In the genomic region with DNA sequence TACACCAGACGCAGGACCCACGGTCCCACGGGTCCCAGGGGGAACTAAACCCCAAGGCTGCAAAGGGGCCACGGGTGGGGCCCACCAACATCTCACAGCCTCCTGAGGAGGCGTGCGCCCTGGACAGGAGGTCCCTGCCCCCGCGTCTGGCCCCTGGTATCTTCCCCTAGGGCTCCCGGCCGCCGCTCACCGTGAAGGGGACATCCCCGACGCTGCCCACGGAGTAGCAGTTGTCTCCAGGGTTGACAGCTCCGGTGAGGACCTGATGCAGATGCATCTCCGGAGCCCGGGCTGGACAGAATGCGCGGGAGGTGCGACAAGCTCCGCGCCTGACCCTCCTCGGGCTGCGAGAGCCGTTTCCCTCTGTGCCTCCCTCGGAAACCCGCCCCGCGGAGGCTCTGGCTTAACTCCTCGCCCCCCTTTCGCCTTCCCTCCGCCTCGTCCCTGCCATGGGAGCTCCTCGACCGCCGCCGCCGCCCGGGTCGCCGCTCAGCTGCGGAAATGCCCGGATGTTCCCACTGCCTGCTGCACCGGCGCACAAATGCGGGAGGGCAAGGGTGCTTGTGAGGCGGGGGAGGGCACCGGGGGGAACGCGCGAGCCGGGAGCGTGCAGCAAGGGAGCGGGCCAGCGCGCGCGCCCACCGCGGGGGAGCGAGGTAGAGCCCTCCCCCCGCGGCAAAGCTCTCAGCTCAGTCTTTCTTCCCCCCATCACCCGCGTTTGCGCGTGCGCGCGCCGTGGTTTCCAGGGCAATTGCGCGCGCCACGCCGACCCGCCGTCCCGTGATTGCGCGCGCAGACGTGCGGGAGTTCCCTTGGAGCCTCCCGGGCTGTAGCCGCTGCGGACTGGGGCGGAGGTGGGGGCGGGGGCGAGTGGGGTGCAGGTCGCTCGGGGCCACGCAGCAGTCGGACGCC, we compare ENCODE assay signal across 8 cellular contexts. TPM values are rescaled to one million over a fixed set of nuclear protein-coding genes. Genes with fewer than 3 reads are reported as not detected.
DNase-seq lines count a peak whose midpoint lies in the region; ATAC-seq and TF ChIP-seq lines count a peak whose summit lies in the region.

TSS of gene DMXL2 (minus strand) at position 503 of the 912 bp plus-strand sequence. CDS start at position 277, 226 bp downstream.

- peaks cover 11% of the 10 kb centered on the region for H3K4me1 Mint-ChIP-seq in activated T-helper 2 cell treated with anti-CD3 and anti-CD28 coated beads, Interferon-gamma antibody, Interleukin-2, Interleukin-4, amounts not matched to agents 10 μg/mL and 5 μg/mL and 100 μg/mL, durations not matched to agents 14 hours and 24 hours and 36 hours (ENCODE audit: low read depth)
- H3K4me1 Mint-ChIP-seq in naive B cell, result peaks cover 14 to 21% (median 20%) of the 10 kb centered on the region in 3 donors
- H3K4me1 Mint-ChIP-seq in stimulated activated memory B cell treated with anti-CD40 and anti-IgM and Interleukin-4, amounts not matched to agents 10 μg/mL and 1 μg/mL and 100 μg/mL, for 72 hours, result peaks cover 32% of the 10 kb centered on the region

- 0% methylated on average over 18 of the region's 96 CpGs; no CpG with 5 or more reads in 1 of the 2 experiments for WGBS in IMR-90 (ENCODE audit: extremely low coverage in 2 of 2, insufficient read length in 1 of 2), 2 experiments

- no peaks in the 10 kb centered on the region for H3K9me3 Mint-ChIP-seq in activated T-helper 2 cell treated with anti-CD3 and anti-CD28 coated beads, Interferon-gamma antibody, Interleukin-2, Interleukin-4, amounts not matched to agents 10 μg/mL and 5 μg/mL and 100 μg/mL, durations not matched to agents 14 hours and 24 hours and 36 hours
- no peaks in the 10 kb centered on the region for H3K9me3 Mint-ChIP-seq in naive B cell
- H3K9me3 Mint-ChIP-seq in stimulated activated memory B cell treated with anti-CD40 and anti-IgM and Interleukin-4, amounts not matched to agents 10 μg/mL and 1 μg/mL and 100 μg/mL, for 72 hours, result no peaks in the 10 kb centered on the region

- peaks cover 14 to 17% of the 10 kb centered on the region in 2 experiments; a peak in 3 of 4 replicates for H3K79me1 ChIP-seq in IMR-90 (ENCODE audit: low read depth in 1 of 2, low read length in 2 of 2)

- H3K4me1 ChIP-seq in IMR-90 (ENCODE audit: control insufficient read depth, insufficient read depth, low read length) (peaks cover 3% of the 10 kb centered on the region; the same call in 1 of the 2 replicates), fibroblast of lung (ENCODE audit: control insufficient read depth, extremely low read depth, insufficient read depth, low read length) (peaks cover 2% of the 10 kb centered on the region)

- H2BK120ac ChIP-seq in IMR-90 (ENCODE audit: low read depth, low read length), result peak within 1 kb of the TSS; percentile 34

- no peaks in the 10 kb centered on the region for H3K9me3 ChIP-seq in IMR-90 (ENCODE audit: control insufficient read depth, insufficient read depth, low read length)
- H3K9me3 ChIP-seq in fibroblast of lung (ENCODE audit: control insufficient read depth, insufficient read depth, low read depth, low read length), result no peaks in the 10 kb centered on the region

- no peaks in the 10 kb centered on the region for H3K36me3 ChIP-seq in IMR-90 (ENCODE audit: control insufficient read depth, insufficient read depth, low read length)
- no peaks in the 10 kb centered on the region for H3K36me3 ChIP-seq in fibroblast of lung (ENCODE audit: control insufficient read depth, insufficient read depth, low read length)

- H2BK20ac ChIP-seq in IMR-90 (ENCODE audit: low read depth, low read length), result no peak within 1 kb of the TSS

- H4K20me1 ChIP-seq in IMR-90 (ENCODE audit: insufficient read depth, low read length), result peaks cover 5% of the 10 kb centered on the region; the same call in 1 of the 2 replicates
- no peaks in the 10 kb centered on the region for H4K20me1 ChIP-seq in fibroblast of lung (ENCODE audit: control insufficient read depth, extremely low read depth, insufficient read depth, low read length)

- H3K79me2 ChIP-seq in fibroblast of lung (ENCODE audit: control insufficient read depth, insufficient read depth, low read length), result peaks cover 9% of the 10 kb centered on the region

- no peak within 1 kb of the TSS for H3K27ac Mint-ChIP-seq in activated T-helper 2 cell treated with anti-CD3 and anti-CD28 coated beads, Interferon-gamma antibody, Interleukin-2, Interleukin-4, amounts not matched to agents 10 μg/mL and 5 μg/mL and 100 μg/mL, durations not matched to agents 14 hours and 24 hours and 36 hours
- peak within 1 kb of the TSS in 3 of 6 donors; percentile 39 to 59 (median 53) for H3K27ac Mint-ChIP-seq in naive B cell
- H3K27ac Mint-ChIP-seq in stimulated activated memory B cell treated with anti-CD40 and anti-IgM and Interleukin-4, amounts not matched to agents 10 μg/mL and 1 μg/mL and 100 μg/mL, for 72 hours, result peak within 1 kb of the TSS; percentile 68

- 0 out of 2 replicates have a peak within 1 kb of the TSS, but pooled peaks have one; percentile 6 for H4K5ac ChIP-seq in IMR-90 (ENCODE audit: low read depth, low read length)

- intact Hi-C loops in IMR-90 (cut with micrococcal nuclease), result loop anchor here (2.0 kb wide), 1 partner anchor 86 kb away; no protein-coding TSS in a partner anchor
- intact Hi-C loops in activated T-helper 2 cell treated with anti-CD3 and anti-CD28 coated beads, Interferon-gamma antibody, Interleukin-2, Interleukin-4, amounts not matched to agents 10 μg/mL and 5 μg/mL and 100 μg/mL, durations not matched to agents 14 hours and 24 hours and 36 hours (cut with micrococcal nuclease), result no loop called here

- H3K23ac ChIP-seq in IMR-90 (ENCODE audit: low read depth, low read length), result peak within 1 kb of the TSS; percentile 77

- H3K9ac ChIP-seq in IMR-90 (ENCODE audit: low read depth, low read length), result peak within 1 kb of the TSS; percentile 77
- peak within 1 kb of the TSS; percentile 76 for H3K9ac ChIP-seq in fibroblast of lung (ENCODE audit: insufficient read depth, low read length)

- peak within 1 kb of the TSS; percentile 97 for H2AFZ ChIP-seq in IMR-90 (replicated peaks; ENCODE audit: low read length, poor library complexity)
- peak within 1 kb of the TSS; percentile 83 for H2AFZ ChIP-seq in fibroblast of lung (ENCODE audit: low read length)

- TF ChIP-seq RAD21 in IMR-90 (IDR thresholded peaks at IDR 0.05; ENCODE audit: low read length), result no peak

- POLR2A ChIA-PET in IMR-90 (lab: Charles Lee; ENCODE audit: unreplicated experiment), result interaction anchor here (1.1 kb wide), 1 partner anchor 86 kb away, joined by 3 read pairs; no protein-coding TSS in a partner anchor

- H2AK5ac ChIP-seq in IMR-90 (ENCODE audit: low read depth, low read length), result no peak within 1 kb of the TSS

- H3K4me2 ChIP-seq in IMR-90 (ENCODE audit: low read depth, low read length) (peak within 1 kb of the TSS; percentile 76), fibroblast of lung (ENCODE audit: extremely low read depth, insufficient read depth, low read length) (peak within 1 kb of the TSS; percentile 87)

- peak within 1 kb of the TSS; percentile 70; the same call in 1 of the 2 replicates for H4K91ac ChIP-seq in IMR-90 (ENCODE audit: insufficient read depth, low read depth, low read length)

- no peaks in the 10 kb centered on the region for H3K36me3 Mint-ChIP-seq in activated T-helper 2 cell treated with anti-CD3 and anti-CD28 coated beads, Interferon-gamma antibody, Interleukin-2, Interleukin-4, amounts not matched to agents 10 μg/mL and 5 μg/mL and 100 μg/mL, durations not matched to agents 14 hours and 24 hours and 36 hours (ENCODE audit: low read depth)
- H3K36me3 Mint-ChIP-seq in naive B cell, result peaks cover 0 to 4% of the 10 kb centered on the region in 2 donors
- H3K36me3 Mint-ChIP-seq in stimulated activated memory B cell treated with anti-CD40 and anti-IgM and Interleukin-4, amounts not matched to agents 10 μg/mL and 1 μg/mL and 100 μg/mL, for 72 hours, result no peaks in the 10 kb centered on the region

- peak; percentile 38 for ATAC-seq in GM21381 (IDR thresholded peaks at IDR 0.05; ENCODE audit: unreplicated experiment)
- ATAC-seq in IMR-90 (ENCODE audit: low read depth), result peak; percentile 76
- peak; percentile 59 to 60 for ATAC-seq in naive B cell (ENCODE audit: low read depth in 2 of 2)
- ATAC-seq in stimulated activated memory B cell treated with anti-CD40 and anti-IgM and Interleukin-4, amounts not matched to agents 10 μg/mL and 1 μg/mL and 100 μg/mL, for 72 hours, result peak; percentile 82

- H3K4me3 Mint-ChIP-seq in activated T-helper 2 cell treated with anti-CD3 and anti-CD28 coated beads, Interferon-gamma antibody, Interleukin-2, Interleukin-4, amounts not matched to agents 10 μg/mL and 5 μg/mL and 100 μg/mL, durations not matched to agents 14 hours and 24 hours and 36 hours (ENCODE audit: low read depth), result peak within 1 kb of the TSS; percentile 82
- H3K4me3 Mint-ChIP-seq in naive B cell, result peak within 1 kb of the TSS; percentile 77 to 91 (median 86)
- H3K4me3 Mint-ChIP-seq in stimulated activated memory B cell treated with anti-CD40 and anti-IgM and Interleukin-4, amounts not matched to agents 10 μg/mL and 1 μg/mL and 100 μg/mL, for 72 hours, result peak within 1 kb of the TSS; percentile 88

- no TSS peak for BruUV-seq in IMR-90 (replicated peaks; lab: Mats Ljungman, UMichigan)

- peak within 1 kb of the TSS; percentile 46; the same call in 1 of the 2 replicates for H3K56ac ChIP-seq in IMR-90 (ENCODE audit: extremely low read depth, insufficient read depth, low read length)

- H3K18ac ChIP-seq in IMR-90 (ENCODE audit: low read depth, low read length), result peak within 1 kb of the TSS; percentile 38; the same call in 1 of the 2 replicates

- in situ Hi-C loops in IMR-90 (cut with MboI; ENCODE audit: low sequenced_read_pairs), result no loop called here

- CTCF ChIA-PET in IMR-90 (lab: Yijun Ruan, JAX), result interaction anchor here (0.6 to 1.2 kb wide), 3 partner anchors 9 to 220 kb away, joined by 3 to 4 read pairs (median 3); no protein-coding TSS in a partner anchor

- TF ChIP-seq CTCF in IMR-90 (conservative IDR thresholded peaks at IDR 0.05; ENCODE audit: low read depth, low read length) (0 out of 2 replicates have a peak, but pooled peaks have one; percentile 12), fibroblast of lung (conservative IDR thresholded peaks at IDR 0.05 in 1 of 2, IDR thresholded peaks at IDR 0.05 in 1 of 2; ENCODE audit: low read depth in 1 of 2, low read length in 2 of 2) (no peak)

- H2AK9ac ChIP-seq in IMR-90 (replicated peaks; ENCODE audit: low read depth, low read length, poor library complexity), result peak within 1 kb of the TSS; percentile 51

- H2BK5ac ChIP-seq in IMR-90 (ENCODE audit: low read depth, low read length, poor library complexity, severe bottlenecking), result peak within 1 kb of the TSS; percentile 4

- peak within 1 kb of the TSS; percentile 75 for H3K14ac ChIP-seq in IMR-90 (replicated peaks; ENCODE audit: low read depth, low read length)

- H3K27me3 Mint-ChIP-seq in activated T-helper 2 cell treated with anti-CD3 and anti-CD28 coated beads, Interferon-gamma antibody, Interleukin-2, Interleukin-4, amounts not matched to agents 10 μg/mL and 5 μg/mL and 100 μg/mL, durations not matched to agents 14 hours and 24 hours and 36 hours (ENCODE audit: low read depth), result peaks cover 60% of the 10 kb centered on the region
- H3K27me3 Mint-ChIP-seq in naive B cell, result peaks cover 16 to 28% (median 26%) of the 10 kb centered on the region in 3 donors
- H3K27me3 Mint-ChIP-seq in stimulated activated memory B cell treated with anti-CD40 and anti-IgM and Interleukin-4, amounts not matched to agents 10 μg/mL and 1 μg/mL and 100 μg/mL, for 72 hours, result peaks cover 9% of the 10 kb centered on the region

- H2BK15ac ChIP-seq in IMR-90 (ENCODE audit: low read depth, low read length), result no peak within 1 kb of the TSS

- 0 out of 2 replicates have a peak, but pooled peaks cover 2% of the 10 kb centered on the region for H3K9me1 ChIP-seq in IMR-90 (ENCODE audit: insufficient read depth, low read length)

- DNase-seq in COLO668 (lab: John Stamatoyannopoulos, UW; ENCODE audit: unreplicated experiment) (peak; percentile 96), IMR-90 (peak; percentile 85), fibroblast of lung (ENCODE audit: low read depth in 2 of 2) (peak; percentile 85 to 86), naive B cell (peak; percentile 21)
- peak; percentile 63 for DNase-seq in activated T-helper 2 cell treated with anti-CD3 and anti-CD28 coated beads, Interferon-gamma antibody, Interleukin-2, Interleukin-4, amounts not matched to agents 10 μg/mL and 5 μg/mL and 100 μg/mL, durations not matched to agents 14 hours and 24 hours and 36 hours (ENCODE audit: low spot score)

- dilution Hi-C loops in IMR-90 (cut with HindIII; ENCODE audit: low sequenced_read_pairs, unreplicated experiment), result no loop called here

- H3K4ac ChIP-seq in IMR-90 (ENCODE audit: low read depth, low read length), result peak within 1 kb of the TSS; percentile 42

- H3K27me3 ChIP-seq in IMR-90 (ENCODE audit: control insufficient read depth, insufficient read depth, low read length) (peaks cover 5% of the 10 kb centered on the region), fibroblast of lung (ENCODE audit: control insufficient read depth, insufficient read depth, low read length) (no peaks in the 10 kb centered on the region)

- no peak for TF ChIP-seq POLR2A in IMR-90 (IDR thresholded peaks at IDR 0.05; ENCODE audit: low read depth, low read length)

- peak within 1 kb of the TSS; percentile 30 to 86 for H4K8ac ChIP-seq in IMR-90 (ENCODE audit: low read depth in 2 of 2, low read length in 2 of 2)

- H3K27ac ChIP-seq in IMR-90 (ENCODE audit: insufficient read depth, low read length) (peak within 1 kb of the TSS; percentile 75), fibroblast of lung (ENCODE audit: insufficient read depth, low read length) (peak within 1 kb of the TSS; percentile 44)

- H3K4me3 ChIP-seq in IMR-90 (ENCODE audit: insufficient read depth, low read depth, low read length) (peak within 1 kb of the TSS; percentile 83), fibroblast of lung (replicated peaks in 1 of 4; ENCODE audit: control extremely low read depth in 1 of 4, insufficient read depth in 1 of 4, low read depth in 3 of 4, low read length in 4 of 4) (peak within 1 kb of the TSS; percentile 55 to 90 (median 82))

RNA-seq across cellular contexts. Expression of gene DMXL2, which starts in this region (rescaled TPM):
- total RNA-seq in IMR-90 (2012; rRNA removed) (21.9 and 34.4 TPM in 2 replicates), fibroblast of lung (19.5 and 31.2 TPM in 2 replicates)
- polyA plus RNA-seq in IMR-90 (2012; rRNA removed) (6.9 and 9.7 TPM in 2 replicates), fibroblast of lung (9.4 TPM in 2 replicates), naive B cell (ENCODE audit: low read depth in 6 of 6) (under 1 TPM in 2 of 6 donors, not detected in 4; 0.10 to 0.14 TPM)
- 1.5 and 35.0 TPM in 2 replicates for polyA plus RNA-seq in IMR-90 (2012; cell fraction: cytosol; rRNA removed)
- polyA plus RNA-seq in IMR-90 (2012; cell fraction: nucleus; rRNA removed; ENCODE audit: low replicate concordance), result 46.0 and 166 TPM in 2 replicates
- polyA plus RNA-seq in PFSK-1 (2012; ENCODE audit: insufficient read length, low read depth), result 5.1 TPM
- total RNA-seq in activated T-helper 2 cell treated with anti-CD3 and anti-CD28 coated beads, Interferon-gamma antibody, Interleukin-2, Interleukin-4, amounts not matched to agents 10 μg/mL and 5 μg/mL and 100 μg/mL, durations not matched to agents 14 hours and 24 hours and 36 hours, result 2.6 and 3.2 TPM in 2 replicates
- polyA plus RNA-seq in fibroblast of lung (2012), result 8.3 and 8.8 TPM in 2 replicates
- polyA minus RNA-seq in fibroblast of lung (ENCODE audit: low replicate concordance), result 2.4 and 4.4 TPM in 2 replicates

Comparison
In these comparisons a context has a peak if more than half of its experiments do, and no peak if none do; other contexts are left out.
1. Peak in every context shown above with its lines: DNase-seq, ATAC-seq, H3K4me3 ChIP-seq and H3K27ac ChIP-seq.
2. Peak in DNase-seq and ATAC-seq in naive B cell; RNA of the gene not detected or under 1 TPM.
3. DNase-seq: peak in every context shown above with its lines; median percentile 96 in COLO668; 86 in fibroblast of lung; 85 in IMR-90; 63 in activated T-helper 2 cell treated with anti-CD3 and anti-CD28 coated beads, Interferon-gamma antibody, Interleukin-2, Interleukin-4, amounts not matched to agents 10 μg/mL and 5 μg/mL and 100 μg/mL, durations not matched to agents 14 hours and 24 hours and 36 hours; 21 in naive B cell.